8 cellular contexts compared by ENCODE assay signal in genomic region chr17:39199986-39200879, GRCh38. TPM values are rescaled to one million over a fixed set of nuclear protein-coding genes. Genes with fewer than 3 reads are reported as not detected.
DNase-seq lines count a peak whose midpoint lies in the region; ATAC-seq and TF ChIP-seq lines count a peak whose summit lies in the region.

TSS of gene RPL19 (plus strand) at chr17:39200283. CDS start at chr17:39200345, 62 bp downstream.

- no peak for TF ChIP-seq CTCF in epithelial cell of esophagus (IDR thresholded peaks at IDR 0.05; ENCODE audit: insufficient read depth, low read depth, low read length, missing control alignments)

- TF ChIP-seq EP300 in Ishikawa (IDR thresholded peaks at IDR 0.05; ENCODE audit: borderline replicate concordance) = no peak

- peaks cover 50% of the 10 kb centered on the region for H3K4me1 ChIP-seq in mononuclear cell (ENCODE audit: insufficient read depth, low read length)

- no peak for TF ChIP-seq RAD21 in Ishikawa (IDR thresholded peaks at IDR 0.05; ENCODE audit: low read depth)

- H3K27me3 ChIP-seq in mononuclear cell (ENCODE audit: insufficient read depth, low read length) = no peaks in the 10 kb centered on the region

- H3K9me3 ChIP-seq in mononuclear cell (ENCODE audit: low read depth, low read length) = no peaks in the 10 kb centered on the region

- DNase-seq in D341Med (ENCODE audit: low spot score) = peak; percentile 95
- DNase-seq in OCI-M2 (lab: John Stamatoyannopoulos, UW; ENCODE audit: unreplicated experiment) = peak; percentile 68
- DNase-seq in activated T-cell treated with anti-CD3 and anti-CD28 coated beads for 24 hours (ENCODE audit: low read depth) = peak; percentile 85
- DNase-seq in epithelial cell of esophagus (ENCODE audit: low read depth) = peak; percentile 94
- peak; percentile 77 to 84 for DNase-seq in stimulated activated CD8-positive, alpha-beta memory T cell treated with anti-CD3 and anti-CD28 coated beads, Interleukin-2, amount 100 ng/mL, for 48 hours (ENCODE audit: low read depth in 2 of 2)

- peak; percentile 57 for ATAC-seq in GM21526 (IDR thresholded peaks at IDR 0.05; ENCODE audit: low FRiP score, unreplicated experiment)

- H3K4me3 ChIP-seq in epithelial cell of esophagus (ENCODE audit: low read length) (peak within 1 kb of the TSS; percentile 99), mononuclear cell (ENCODE audit: low read length) (peak within 1 kb of the TSS; percentile 75)

TF ChIP-seq in Ishikawa, 13 proteins besides CTCF, POLR2A, EP300 and RAD21:
- TF ChIP-seq TCF12 (IDR thresholded peaks at IDR 0.05; ENCODE audit: low read depth) (no peak), EGR1 (IDR thresholded peaks at IDR 0.05) (peak; percentile 66), NFIC (IDR thresholded peaks at IDR 0.05) (no peak), ZBTB7A (IDR thresholded peaks at IDR 0.05; ENCODE audit: low read depth) (no peak), CEBPB (IDR thresholded peaks at IDR 0.05) (peak; percentile 72), TEAD4 (IDR thresholded peaks at IDR 0.05) (no peak), MAX (IDR thresholded peaks at IDR 0.05) (peak; percentile 90), TAF1 (IDR thresholded peaks at IDR 0.05; ENCODE audit: low read depth) (peak; percentile 95), FOXM1 (IDR thresholded peaks at IDR 0.05; ENCODE audit: borderline replicate concordance, low read depth) (no peak; the same call in 1 of the 2 replicates), YY1 (IDR thresholded peaks at IDR 0.05; ENCODE audit: low read depth) (peak; percentile 76; the same call in 1 of the 2 replicates), CREB1 (IDR thresholded peaks at IDR 0.05; ENCODE audit: low read depth) (no peak)
- TF ChIP-seq, protein P1, sequence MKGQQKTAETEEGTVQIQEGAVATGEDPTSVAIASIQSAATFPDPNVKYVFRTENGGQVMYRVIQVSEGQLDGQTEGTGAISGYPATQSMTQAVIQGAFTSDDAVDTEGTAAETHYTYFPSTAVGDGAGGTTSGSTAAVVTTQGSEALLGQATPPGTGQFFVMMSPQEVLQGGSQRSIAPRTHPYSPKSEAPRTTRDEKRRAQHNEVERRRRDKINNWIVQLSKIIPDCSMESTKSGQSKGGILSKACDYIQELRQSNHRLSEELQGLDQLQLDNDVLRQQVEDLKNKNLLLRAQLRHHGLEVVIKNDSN (IDR thresholded peaks at IDR 0.05) = peak; percentile 97
- TF ChIP-seq, protein P2, sequence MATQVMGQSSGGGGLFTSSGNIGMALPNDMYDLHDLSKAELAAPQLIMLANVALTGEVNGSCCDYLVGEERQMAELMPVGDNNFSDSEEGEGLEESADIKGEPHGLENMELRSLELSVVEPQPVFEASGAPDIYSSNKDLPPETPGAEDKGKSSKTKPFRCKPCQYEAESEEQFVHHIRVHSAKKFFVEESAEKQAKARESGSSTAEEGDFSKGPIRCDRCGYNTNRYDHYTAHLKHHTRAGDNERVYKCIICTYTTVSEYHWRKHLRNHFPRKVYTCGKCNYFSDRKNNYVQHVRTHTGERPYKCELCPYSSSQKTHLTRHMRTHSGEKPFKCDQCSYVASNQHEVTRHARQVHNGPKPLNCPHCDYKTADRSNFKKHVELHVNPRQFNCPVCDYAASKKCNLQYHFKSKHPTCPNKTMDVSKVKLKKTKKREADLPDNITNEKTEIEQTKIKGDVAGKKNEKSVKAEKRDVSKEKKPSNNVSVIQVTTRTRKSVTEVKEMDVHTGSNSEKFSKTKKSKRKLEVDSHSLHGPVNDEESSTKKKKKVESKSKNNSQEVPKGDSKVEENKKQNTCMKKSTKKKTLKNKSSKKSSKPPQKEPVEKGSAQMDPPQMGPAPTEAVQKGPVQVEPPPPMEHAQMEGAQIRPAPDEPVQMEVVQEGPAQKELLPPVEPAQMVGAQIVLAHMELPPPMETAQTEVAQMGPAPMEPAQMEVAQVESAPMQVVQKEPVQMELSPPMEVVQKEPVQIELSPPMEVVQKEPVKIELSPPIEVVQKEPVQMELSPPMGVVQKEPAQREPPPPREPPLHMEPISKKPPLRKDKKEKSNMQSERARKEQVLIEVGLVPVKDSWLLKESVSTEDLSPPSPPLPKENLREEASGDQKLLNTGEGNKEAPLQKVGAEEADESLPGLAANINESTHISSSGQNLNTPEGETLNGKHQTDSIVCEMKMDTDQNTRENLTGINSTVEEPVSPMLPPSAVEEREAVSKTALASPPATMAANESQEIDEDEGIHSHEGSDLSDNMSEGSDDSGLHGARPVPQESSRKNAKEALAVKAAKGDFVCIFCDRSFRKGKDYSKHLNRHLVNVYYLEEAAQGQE (IDR thresholded peaks at IDR 0.05; ENCODE audit: low read depth) = no peak

RNA-seq across cellular contexts. Expression of gene RPL19, which starts in this region (rescaled TPM):
- total RNA-seq in mononuclear cell = 3,292 TPM

Comparison
In these comparisons a context has a peak if more than half of its experiments do, and no peak if none do; other contexts are left out.
1. Peak in every context shown above with its lines: DNase-seq, ATAC-seq and H3K4me3 ChIP-seq.